11 cellular contexts compared by ENCODE assay signal in the genomic region with DNA sequence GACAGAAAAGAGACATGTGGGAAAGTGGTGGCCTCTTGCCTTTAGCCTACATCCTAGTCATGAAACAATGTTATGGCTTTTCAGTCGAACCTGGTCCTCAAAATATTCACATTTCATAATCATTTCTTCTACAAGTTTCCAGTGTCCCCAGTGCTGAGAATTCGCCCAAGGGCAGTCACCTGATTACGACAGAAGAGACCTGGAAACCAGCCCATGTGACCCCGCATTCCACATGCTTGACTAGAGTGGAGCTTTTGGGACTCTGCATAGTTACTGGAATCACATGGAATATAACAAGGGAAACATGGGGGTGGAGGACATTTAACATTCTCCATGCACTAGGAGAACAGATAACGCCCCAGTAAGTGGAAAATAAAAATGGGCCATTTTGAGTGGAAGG.
DNase-seq lines count a peak whose midpoint lies in the region; ATAC-seq, FAIRE-seq and TF ChIP-seq lines count a peak whose summit lies in the region.
"Had no signal": no experiment of that assay in that cellular context is flagged by ENCODE, and none has a peak within 500 bp of the region (broad histone marks: within the 10 kb centered on the region; RNA-seq: fewer than 3 reads in every experiment).

No MANE protein-coding gene starts in this region.

- intact Hi-C loops in uterus (cut with DNase I; ENCODE audit: low total_unique reads): no loop called here

- no peak for ATAC-seq in lung (ENCODE audit: insufficient read depth, low FRiP score)
- ATAC-seq in foreskin keratinocyte: no peak
- ATAC-seq in GM19328 (IDR thresholded peaks at IDR 0.05; ENCODE audit: unreplicated experiment): no peak

- H3K27ac ChIP-seq in lung (ENCODE audit: low read depth in 1 of 2, low read length in 1 of 2) (peak overlapping the region in 1 of 2 donors; percentile 79), uterus (no peak overlapping the region), foreskin keratinocyte (no peak overlapping the region)

- H3K36me3 ChIP-seq in lung (ENCODE audit: control insufficient read depth in 2 of 2, insufficient read depth in 2 of 2, low read length in 2 of 2) (no peaks in the 10 kb centered on the region), uterus (no peaks in the 10 kb centered on the region)

- DNase-seq in HTR-8/SVneo (ENCODE audit: insufficient read length, low spot score): peak; percentile 38
- DNase-seq in fibroblast of pulmonary artery (ENCODE audit: low read depth): peak; percentile 72
- peak; percentile 57 for DNase-seq in lung (ENCODE audit: low spot score)
- DNase-seq in uterus: peak; percentile 37 to 45
- DNase-seq in Kasumi-1 (lab: John Stamatoyannopoulos, UW): no peak
- DNase-seq in foreskin keratinocyte: no peak
- DNase-seq: caudate nucleus, H9, NCI-H1417 treated with DMSO at 0.1 percent for 48 hours had no signal

- H3K4me3 ChIP-seq in fibroblast of pulmonary artery (replicated peaks; ENCODE audit: low read depth, low read length): no peak overlapping the region
- H3K4me3 ChIP-seq in lung: no peak overlapping the region
- H3K4me3 ChIP-seq in uterus: no peak overlapping the region

- no peak for FAIRE-seq in HTR-8/SVneo (lab: Jason Lieb, UNC)
- FAIRE-seq: G401.6 had no signal

- TF ChIP-seq CTCF in fibroblast of pulmonary artery (IDR thresholded peaks at IDR 0.05; ENCODE audit: low read length, missing control alignments): no peak
- TF ChIP-seq CTCF in lung (IDR thresholded peaks at IDR 0.05; ENCODE audit: control extremely low read depth, extremely low read depth): no peak
- no peak for TF ChIP-seq CTCF in uterus (IDR thresholded peaks at IDR 0.05)
- TF ChIP-seq CTCF in foreskin keratinocyte (conservative IDR thresholded peaks at IDR 0.05): no peak

- TF ChIP-seq POLR2A in uterus (IDR thresholded peaks at IDR 0.05): no peak

- H3K4me1 ChIP-seq in lung (ENCODE audit: control insufficient read depth in 2 of 2, insufficient read depth in 2 of 2, low read length in 2 of 2) (peaks cover 0 to 16% of the 10 kb centered on the region in 2 donors), uterus (no peaks in the 10 kb centered on the region), foreskin keratinocyte (no peaks in the 10 kb centered on the region)

- H3K27me3 ChIP-seq in lung (ENCODE audit: control insufficient read depth, insufficient read depth) (no peaks in the 10 kb centered on the region), uterus (no peaks in the 10 kb centered on the region), foreskin keratinocyte (no peaks in the 10 kb centered on the region)

- WGBS in lung, 2 donors: 57 to 63% methylated on average over 5 of the region's 5 CpGs

- H3K9me3 ChIP-seq in lung (ENCODE audit: control insufficient read depth in 2 of 2, insufficient read depth in 1 of 2, low read length in 1 of 2) (no peaks in the 10 kb centered on the region), uterus (no peaks in the 10 kb centered on the region)

Comparison
In these comparisons a context has a peak if more than half of its experiments do, and no peak if none do; other contexts are left out.
1. DNase-seq: peak in HTR-8/SVneo (single experiment), fibroblast of pulmonary artery (single experiment), lung (single experiment) and uterus (2 of 2); none in Kasumi-1 (0 of 2) and foreskin keratinocyte (0 of 2).